ENCODE assay signal across 8 cellular contexts in the genomic region with DNA sequence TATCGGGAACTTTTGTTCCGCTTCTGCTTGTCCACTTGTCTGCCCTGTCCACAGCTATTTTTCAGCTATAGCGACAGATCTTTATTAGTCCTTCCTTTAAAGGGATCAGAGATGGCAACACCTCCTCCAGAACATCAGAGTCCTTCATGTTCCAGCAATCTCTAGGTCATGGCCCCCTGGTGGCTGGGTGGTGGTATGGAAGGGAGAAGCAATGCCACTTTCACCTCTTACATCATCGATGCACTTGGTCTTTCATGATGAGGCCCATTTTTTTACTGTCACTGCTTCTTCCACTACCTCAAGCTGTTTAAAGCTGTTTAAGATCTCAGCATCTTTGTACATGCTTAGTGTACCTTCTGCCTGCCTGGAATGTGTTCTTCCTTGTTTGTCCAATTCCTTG.
DNase-seq lines count a peak whose midpoint lies in the region; ATAC-seq and TF ChIP-seq lines count a peak whose summit lies in the region.

No MANE protein-coding gene starts in this region.

- no CpG with 5 or more reads among the region's 4 CpGs for WGBS in H9 (ENCODE audit: extremely low coverage, insufficient read length, low lambda C conversion rate)
- WGBS in smooth muscle cell (ENCODE audit: low lambda C conversion rate), result 88% methylated on average over 4 of the region's 4 CpGs

- H4K5ac ChIP-seq in H9 (ENCODE audit: insufficient read length, low read depth, low read length), result no peak overlapping the region

- H3K36me3 Mint-ChIP-seq in H9 (ENCODE audit: insufficient read depth in 1 of 3, low read depth in 3 of 3) (no peaks in the 10 kb centered on the region; a peak in 1 of 7 replicates), T-helper 17 cell (ENCODE audit: low read depth) (no peaks in the 10 kb centered on the region)

- no peak overlapping the region for H3K9ac ChIP-seq in H9 (ENCODE audit: extremely low read depth, insufficient read length, low read length)
- H3K9ac ChIP-seq in smooth muscle cell (ENCODE audit: low read depth), result no peak overlapping the region

- peaks cover 5% of the 10 kb centered on the region for H3K9me3 ChIP-seq in H9 (ENCODE audit: control insufficient read depth, low read depth, low read length)
- H3K9me3 ChIP-seq in T-helper 17 cell (ENCODE audit: control insufficient read depth, low read length, poor library complexity, severe bottlenecking), result no peaks in the 10 kb centered on the region
- peaks cover 5% of the 10 kb centered on the region for H3K9me3 ChIP-seq in smooth muscle cell (replicated peaks; ENCODE audit: low read depth)

- H3K27ac ChIP-seq in H9 (ENCODE audit: insufficient read length, low read depth, low read length), result no peak overlapping the region
- H3K27ac ChIP-seq in smooth muscle cell (ENCODE audit: low read depth), result no peak overlapping the region

- H3K9me3 Mint-ChIP-seq in H9, result peaks cover 48 to 57% of the 10 kb centered on the region in 2 experiments

- no peak overlapping the region for H3T11ph ChIP-seq in H9 (ENCODE audit: low read length)

- CTCF ChIA-PET in BJ (lab: Yijun Ruan, JAX), result no interaction called here

- H3K79me1 ChIP-seq in H9 (ENCODE audit: insufficient read depth, low read depth, low read length, poor library complexity, severe bottlenecking), result no peaks in the 10 kb centered on the region

- H3K4me3 ChIP-seq in BJ (ENCODE audit: low read depth, low read length) (no peak overlapping the region), smooth muscle cell (no peak overlapping the region)

- H2BK20ac ChIP-seq in H9 (ENCODE audit: low read depth, low read length, poor library complexity, severe bottlenecking), result no peak overlapping the region

- H3K27ac Mint-ChIP-seq in H9 (no peak overlapping the region), T-helper 17 cell (no peak overlapping the region)

- no peaks in the 10 kb centered on the region for H3K36me3 ChIP-seq in BJ (ENCODE audit: control insufficient read depth, insufficient read depth, low read length)
- H3K36me3 ChIP-seq in smooth muscle cell (ENCODE audit: low read depth), result no peaks in the 10 kb centered on the region

- no peaks in the 10 kb centered on the region for H3F3A ChIP-seq in smooth muscle cell (ENCODE audit: low read depth)

- H2BK5ac ChIP-seq in H9 (ENCODE audit: insufficient read length, low read length), result no peak overlapping the region

- H2BK12ac ChIP-seq in H9 (ENCODE audit: insufficient read length, low read depth, low read length), result no peak overlapping the region

- no peak overlapping the region for H3K56ac ChIP-seq in H9 (ENCODE audit: insufficient read length, low read depth, low read length)

- no peak for DNase-seq in BJ (ENCODE audit: low read depth)
- DNase-seq in H9, result peak; percentile 45
- DNase-seq in T-helper 17 cell, result peak; percentile 11 to 25 (median 13)
- peak; percentile 2 for DNase-seq in cerebellar cortex (ENCODE audit: low spot score)
- DNase-seq in smooth muscle cell (lab: John Stamatoyannopoulos, UW; ENCODE audit: unreplicated experiment), result no peak
- no peak for DNase-seq in NCI-H2171 treated with DMSO at 0.1 percent for 48 hours (lab: John Stamatoyannopoulos, UW)
- no peak for DNase-seq in NCI-H774 (lab: John Stamatoyannopoulos, UW)

- no peak overlapping the region for H3K4me3 Mint-ChIP-seq in H9
- no peak overlapping the region for H3K4me3 Mint-ChIP-seq in T-helper 17 cell

- H3K23ac ChIP-seq in H9 (ENCODE audit: insufficient read length, low read depth, low read length), result no peak overlapping the region

- H4K8ac ChIP-seq in H9 (replicated peaks; ENCODE audit: insufficient read length, low read depth, low read length), result no peak overlapping the region

- ATAC-seq in T-helper 17 cell (peak; percentile 53), HG02981 (IDR thresholded peaks at IDR 0.05; ENCODE audit: unreplicated experiment) (no peak)

- no peak overlapping the region for H4K91ac ChIP-seq in H9 (ENCODE audit: insufficient read length, low read depth, low read length)

- peak; percentile 31 for TF ChIP-seq CTCF in BJ (IDR thresholded peaks at IDR 0.05; ENCODE audit: insufficient read depth, low read depth, low read length)
- peak; percentile 62 for TF ChIP-seq CTCF in H9 (conservative IDR thresholded peaks at IDR 0.05)
- peak; percentile 17 for TF ChIP-seq CTCF in smooth muscle cell (IDR thresholded peaks at IDR 0.05; ENCODE audit: borderline replicate concordance, insufficient read depth, poor library complexity, severe bottlenecking)

- H4K20me1 ChIP-seq in H9 (ENCODE audit: control insufficient read depth, insufficient read depth, insufficient read length), result no peaks in the 10 kb centered on the region
- H4K20me1 ChIP-seq in smooth muscle cell (ENCODE audit: low read depth), result no peaks in the 10 kb centered on the region

- H3K4me2 ChIP-seq in H9 (ENCODE audit: insufficient read depth, insufficient read length, low read length) (no peak overlapping the region), smooth muscle cell (no peak overlapping the region)

- H2BK15ac ChIP-seq in H9 (ENCODE audit: low read depth, low read length), result no peak overlapping the region

- no peaks in the 10 kb centered on the region for H3K4me1 ChIP-seq in H9 (ENCODE audit: insufficient read depth, low read length)
- no peaks in the 10 kb centered on the region for H3K4me1 ChIP-seq in smooth muscle cell (ENCODE audit: low read depth)

- H3K4me1 Mint-ChIP-seq in H9 (no peaks in the 10 kb centered on the region), T-helper 17 cell (no peaks in the 10 kb centered on the region)

- no peak overlapping the region for H3K4ac ChIP-seq in H9 (ENCODE audit: low read depth, low read length)

- H3K23me2 ChIP-seq in H9 (ENCODE audit: insufficient read length, low read depth, low read length, poor library complexity, severe bottlenecking), result no peaks in the 10 kb centered on the region

- H3K18ac ChIP-seq in H9 (ENCODE audit: insufficient read length, low read depth, low read length), result no peak overlapping the region

- H3K27me3 ChIP-seq in BJ (ENCODE audit: control insufficient read depth, insufficient read depth, low read length), result no peaks in the 10 kb centered on the region
- peaks cover 6% of the 10 kb centered on the region; the same call in 1 of the 2 replicates for H3K27me3 ChIP-seq in H9 (ENCODE audit: insufficient read depth, low read length)
- H3K27me3 ChIP-seq in smooth muscle cell (ENCODE audit: low read depth), result no peaks in the 10 kb centered on the region

- H2AFZ ChIP-seq in H9 (ENCODE audit: low read length), result no peak overlapping the region
- H2AFZ ChIP-seq in smooth muscle cell (ENCODE audit: low read depth), result no peak overlapping the region

- POLR2A ChIA-PET in BJ (lab: Charles Lee), result no interaction called here

- H2BK120ac ChIP-seq in H9 (ENCODE audit: low read depth, low read length, poor library complexity, severe bottlenecking), result no peak overlapping the region

- H3K79me2 ChIP-seq in H9 (ENCODE audit: insufficient read depth, low read length) (no peaks in the 10 kb centered on the region), smooth muscle cell (ENCODE audit: low read depth) (no peaks in the 10 kb centered on the region)

- peaks cover 88% of the 10 kb centered on the region for H3K27me3 Mint-ChIP-seq in H9 (ENCODE audit: low read depth)
- H3K27me3 Mint-ChIP-seq in T-helper 17 cell, result peaks cover 16% of the 10 kb centered on the region

- no peak overlapping the region for H2AK5ac ChIP-seq in H9 (ENCODE audit: insufficient read length, low read length)

- no peak overlapping the region for H3K14ac ChIP-seq in H9 (ENCODE audit: insufficient read depth, low read length)

Comparison
In these comparisons a context has a peak if more than half of its experiments do, and no peak if none do; other contexts are left out.
1. DNase-seq: peak in H9 (single experiment), T-helper 17 cell (3 of 3) and cerebellar cortex (single experiment); none in BJ (single experiment), smooth muscle cell (single experiment), NCI-H2171 treated with DMSO at 0.1 percent for 48 hours (single experiment) and NCI-H774 (single experiment).
2. Peak in every context shown above with its lines, with median percentiles within 50 percentile points of each other: CTCF ChIP-seq.